1 cellular context compared by ENCODE assay signal in genomic region chr3:173111321-173111720, GRCh38.
TF ChIP-seq lines count a peak whose summit lies in the region.

No MANE protein-coding gene starts in this region.

TF ChIP-seq in WTC11, 78 proteins besides CTCF, POLR2A, EP300 and RAD21 (continued from another document):
- TF ChIP-seq ZSCAN18 (CRISPR knock-in tag; IDR thresholded peaks at IDR 0.05) (no peak), CREM (CRISPR knock-in tag; IDR thresholded peaks at IDR 0.05) (no peak), ZBTB21 (CRISPR knock-in tag; IDR thresholded peaks at IDR 0.05; ENCODE audit: borderline replicate concordance) (no peak), AR (CRISPR knock-in tag; IDR thresholded peaks at IDR 0.05) (no peak), IRF1 (CRISPR knock-in tag; IDR thresholded peaks at IDR 0.05) (no peak), GRHL2 (CRISPR knock-in tag; IDR thresholded peaks at IDR 0.05; ENCODE audit: insufficient replicate concordance, severe bottlenecking) (no peak), ZNF532 (CRISPR knock-in tag; IDR thresholded peaks at IDR 0.05; ENCODE audit: borderline replicate concordance) (no peak), FOXK1 (CRISPR knock-in tag; IDR thresholded peaks at IDR 0.05) (no peak), JAZF1 (CRISPR knock-in tag; IDR thresholded peaks at IDR 0.05) (no peak), USF2 (CRISPR knock-in tag; IDR thresholded peaks at IDR 0.05) (no peak), ZNF671 (CRISPR knock-in tag; IDR thresholded peaks at IDR 0.05) (no peak), MLX (CRISPR knock-in tag; IDR thresholded peaks at IDR 0.05) (no peak), GABPB1 (CRISPR knock-in tag; IDR thresholded peaks at IDR 0.05) (no peak), TP53 (CRISPR knock-in tag; IDR thresholded peaks at IDR 0.05) (no peak), E2F4 (CRISPR knock-in tag; IDR thresholded peaks at IDR 0.05; ENCODE audit: borderline replicate concordance, low read depth) (no peak), NFYB (CRISPR knock-in tag; conservative IDR thresholded peaks at IDR 0.05; ENCODE audit: low read depth) (no peak), SMAD3 (CRISPR knock-in tag; IDR thresholded peaks at IDR 0.05; ENCODE audit: borderline replicate concordance) (no peak), HMGA2 (CRISPR knock-in tag; IDR thresholded peaks at IDR 0.05) (no peak)
